Comparison of ENCODE assay signal across 14 cellular contexts in the genomic region with DNA sequence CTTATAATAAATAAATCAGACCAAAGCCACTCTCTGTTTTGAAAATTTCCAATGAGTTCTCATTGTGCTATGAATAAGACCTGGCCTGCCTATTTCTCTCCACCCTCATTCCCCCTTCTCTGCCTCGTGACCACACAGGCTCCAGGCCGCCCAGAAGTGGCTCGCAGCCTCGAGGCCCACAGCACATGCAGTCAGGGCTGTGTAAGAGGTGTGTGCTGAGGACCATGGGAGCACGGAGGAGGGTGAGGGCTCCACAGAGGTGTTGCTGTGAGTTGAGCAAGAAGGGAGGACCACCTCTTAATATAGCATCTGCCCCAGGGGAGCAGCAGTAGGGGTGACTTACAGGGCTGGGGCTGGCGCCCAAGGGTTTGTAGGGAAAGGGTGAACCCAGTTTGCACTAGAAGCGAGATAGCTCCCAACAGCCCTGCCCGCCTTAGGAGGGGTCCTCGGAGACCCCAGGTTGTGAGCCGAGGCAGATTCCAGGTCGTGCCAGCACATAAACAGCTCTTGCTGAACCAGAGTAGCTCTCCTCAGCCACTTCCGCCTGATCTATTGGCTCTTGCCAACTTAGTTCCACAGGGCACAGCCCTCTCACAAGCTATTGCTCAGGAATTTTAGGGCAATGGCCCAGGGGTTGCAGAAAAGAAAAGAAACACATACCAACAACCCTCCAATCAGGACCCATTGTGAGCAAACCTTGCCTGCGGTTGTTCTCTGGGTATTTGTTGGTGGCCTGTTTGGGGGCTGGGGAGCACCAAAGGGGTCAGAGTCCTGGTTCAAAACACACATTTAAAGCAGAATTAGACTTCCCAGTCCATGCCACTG.
DNase-seq lines count a peak whose midpoint lies in the region; ATAC-seq and TF ChIP-seq lines count a peak whose summit lies in the region.
"Had no signal": no experiment of that assay in that cellular context is flagged by ENCODE, and none has a peak within 500 bp of the region (broad histone marks: within the 10 kb centered on the region; RNA-seq: fewer than 3 reads in every experiment).

No MANE protein-coding gene starts in this region.

- peak overlapping the region; percentile 39; the same call in 1 of the 2 replicates for H3K9ac ChIP-seq in iPS-20b (ENCODE audit: low read depth, low read length)

- H3K4me1 ChIP-seq in iPS-20b (ENCODE audit: insufficient read depth, low read length): peaks cover 4% of the 10 kb centered on the region

- ATAC-seq in GM19463 (IDR thresholded peaks at IDR 0.05; ENCODE audit: unreplicated experiment): peak; percentile 12
- ATAC-seq in SK-N-SH treated with all-trans-retinoic acid at 6 μM for 48 hours: peak; percentile 8; the same call in 1 of the 3 replicates
- ATAC-seq in sciatic nerve: peak; percentile 36
- no peak for ATAC-seq in GM18517 (IDR thresholded peaks at IDR 0.05; ENCODE audit: unreplicated experiment)

- no peak overlapping the region for H3K27ac ChIP-seq in iPS-20b (ENCODE audit: low read length)

- intact Hi-C loops in sciatic nerve (cut with DNase I): loop anchor here (5.0 kb wide), 1 partner anchor 914 kb away; no protein-coding TSS in a partner anchor

- no peaks in the 10 kb centered on the region for H3K9me3 ChIP-seq in iPS-20b (ENCODE audit: insufficient read depth, low read depth, low read length)

- H3K36me3 ChIP-seq in iPS-20b (ENCODE audit: insufficient read depth, low read depth, low read length): no peaks in the 10 kb centered on the region

- H3K4me3 ChIP-seq in iPS-20b (ENCODE audit: low read length): no peak overlapping the region; the same call in 1 of the 2 replicates

- no peak for DNase-seq in sciatic nerve (ENCODE audit: low spot score)
- no peak for DNase-seq in DMS79 treated with DMSO at 0.1 percent for 48 hours (lab: John Stamatoyannopoulos, UW)
- DNase-seq in NCI-H446 treated with DMSO at 0.1 percent for 48 hours (lab: John Stamatoyannopoulos, UW): no peak
- DNase-seq in activated T-cell treated with anti-CD3 and anti-CD28 coated beads, Interleukin-2, amount 50 U/mL, for 48 hours: no peak
- DNase-seq: activated naive CD8-positive, alpha-beta T cell treated with anti-CD3 and anti-CD28 coated beads, Interleukin-2, amount 10 ng/mL, durations not matched to agents 7 days and 5 days; GDM1; KG1; occipital lobe; stimulated activated naive CD4-positive, alpha-beta T cell; T1000 had no signal

- no peaks in the 10 kb centered on the region for H3K27me3 ChIP-seq in iPS-20b (ENCODE audit: insufficient read depth, low read length)

TF ChIP-seq in SK-N-SH treated with all-trans-retinoic acid at 6 μM for 48 hours, 23 proteins besides CTCF, POLR2A, EP300 and RAD21:
- TF ChIP-seq ZFP3 (CRISPR knock-in tag; IDR thresholded peaks at IDR 0.05) (no peak), ESRRG (CRISPR knock-in tag; IDR thresholded peaks at IDR 0.05) (no peak), ARNTL (CRISPR knock-in tag; IDR thresholded peaks at IDR 0.05; ENCODE audit: borderline replicate concordance, low read depth) (no peak), TCF4 (CRISPR knock-in tag; IDR thresholded peaks at IDR 0.05; ENCODE audit: borderline replicate concordance) (no peak), ZNF8 (CRISPR knock-in tag; IDR thresholded peaks at IDR 0.05) (no peak), ISL1 (CRISPR knock-in tag; IDR thresholded peaks at IDR 0.05) (no peak), ZC3H10 (CRISPR knock-in tag; IDR thresholded peaks at IDR 0.05) (no peak), OSR1 (CRISPR knock-in tag; IDR thresholded peaks at IDR 0.05) (no peak), BACH2 (CRISPR knock-in tag; IDR thresholded peaks at IDR 0.05; ENCODE audit: borderline replicate concordance) (no peak), RARB (CRISPR knock-in tag; IDR thresholded peaks at IDR 0.05) (no peak), ZNF565 (CRISPR knock-in tag; conservative IDR thresholded peaks at IDR 0.05; ENCODE audit: low read depth) (no peak), SNAI2 (CRISPR knock-in tag; IDR thresholded peaks at IDR 0.05) (no peak), ZFP30 (CRISPR knock-in tag; IDR thresholded peaks at IDR 0.05) (no peak), TOX (CRISPR knock-in tag; IDR thresholded peaks at IDR 0.05; ENCODE audit: borderline replicate concordance) (no peak), ZNF70 (CRISPR knock-in tag; IDR thresholded peaks at IDR 0.05) (no peak)
- TF ChIP-seq, protein P1, sequence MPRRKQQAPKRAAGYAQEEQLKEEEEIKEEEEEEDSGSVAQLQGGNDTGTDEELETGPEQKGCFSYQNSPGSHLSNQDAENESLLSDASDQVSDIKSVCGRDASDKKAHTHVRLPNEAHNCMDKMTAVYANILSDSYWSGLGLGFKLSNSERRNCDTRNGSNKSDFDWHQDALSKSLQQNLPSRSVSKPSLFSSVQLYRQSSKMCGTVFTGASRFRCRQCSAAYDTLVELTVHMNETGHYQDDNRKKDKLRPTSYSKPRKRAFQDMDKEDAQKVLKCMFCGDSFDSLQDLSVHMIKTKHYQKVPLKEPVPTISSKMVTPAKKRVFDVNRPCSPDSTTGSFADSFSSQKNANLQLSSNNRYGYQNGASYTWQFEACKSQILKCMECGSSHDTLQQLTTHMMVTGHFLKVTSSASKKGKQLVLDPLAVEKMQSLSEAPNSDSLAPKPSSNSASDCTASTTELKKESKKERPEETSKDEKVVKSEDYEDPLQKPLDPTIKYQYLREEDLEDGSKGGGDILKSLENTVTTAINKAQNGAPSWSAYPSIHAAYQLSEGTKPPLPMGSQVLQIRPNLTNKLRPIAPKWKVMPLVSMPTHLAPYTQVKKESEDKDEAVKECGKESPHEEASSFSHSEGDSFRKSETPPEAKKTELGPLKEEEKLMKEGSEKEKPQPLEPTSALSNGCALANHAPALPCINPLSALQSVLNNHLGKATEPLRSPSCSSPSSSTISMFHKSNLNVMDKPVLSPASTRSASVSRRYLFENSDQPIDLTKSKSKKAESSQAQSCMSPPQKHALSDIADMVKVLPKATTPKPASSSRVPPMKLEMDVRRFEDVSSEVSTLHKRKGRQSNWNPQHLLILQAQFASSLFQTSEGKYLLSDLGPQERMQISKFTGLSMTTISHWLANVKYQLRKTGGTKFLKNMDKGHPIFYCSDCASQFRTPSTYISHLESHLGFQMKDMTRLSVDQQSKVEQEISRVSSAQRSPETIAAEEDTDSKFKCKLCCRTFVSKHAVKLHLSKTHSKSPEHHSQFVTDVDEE (CRISPR knock-in tag; IDR thresholded peaks at IDR 0.05): no peak
- TF ChIP-seq, protein P2, sequence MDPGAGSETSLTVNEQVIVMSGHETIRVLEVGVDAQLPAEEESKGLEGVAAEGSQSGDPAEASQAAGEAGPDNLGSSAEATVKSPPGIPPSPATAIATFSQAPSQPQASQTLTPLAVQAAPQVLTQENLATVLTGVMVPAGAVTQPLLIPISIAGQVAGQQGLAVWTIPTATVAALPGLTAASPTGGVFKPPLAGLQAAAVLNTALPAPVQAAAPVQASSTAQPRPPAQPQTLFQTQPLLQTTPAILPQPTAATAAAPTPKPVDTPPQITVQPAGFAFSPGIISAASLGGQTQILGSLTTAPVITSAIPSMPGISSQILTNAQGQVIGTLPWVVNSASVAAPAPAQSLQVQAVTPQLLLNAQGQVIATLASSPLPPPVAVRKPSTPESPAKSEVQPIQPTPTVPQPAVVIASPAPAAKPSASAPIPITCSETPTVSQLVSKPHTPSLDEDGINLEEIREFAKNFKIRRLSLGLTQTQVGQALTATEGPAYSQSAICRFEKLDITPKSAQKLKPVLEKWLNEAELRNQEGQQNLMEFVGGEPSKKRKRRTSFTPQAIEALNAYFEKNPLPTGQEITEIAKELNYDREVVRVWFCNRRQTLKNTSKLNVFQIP (CRISPR knock-in tag; IDR thresholded peaks at IDR 0.05; ENCODE audit: borderline replicate concordance, low read depth): no peak
- TF ChIP-seq, protein P3, sequence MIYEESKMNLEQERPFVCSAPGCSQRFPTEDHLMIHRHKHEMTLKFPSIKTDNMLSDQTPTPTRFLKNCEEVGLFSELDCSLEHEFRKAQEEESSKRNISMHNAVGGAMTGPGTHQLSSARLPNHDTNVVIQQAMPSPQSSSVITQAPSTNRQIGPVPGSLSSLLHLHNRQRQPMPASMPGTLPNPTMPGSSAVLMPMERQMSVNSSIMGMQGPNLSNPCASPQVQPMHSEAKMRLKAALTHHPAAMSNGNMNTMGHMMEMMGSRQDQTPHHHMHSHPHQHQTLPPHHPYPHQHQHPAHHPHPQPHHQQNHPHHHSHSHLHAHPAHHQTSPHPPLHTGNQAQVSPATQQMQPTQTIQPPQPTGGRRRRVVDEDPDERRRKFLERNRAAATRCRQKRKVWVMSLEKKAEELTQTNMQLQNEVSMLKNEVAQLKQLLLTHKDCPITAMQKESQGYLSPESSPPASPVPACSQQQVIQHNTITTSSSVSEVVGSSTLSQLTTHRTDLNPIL (CRISPR knock-in tag; IDR thresholded peaks at IDR 0.05; ENCODE audit: low read depth): no peak
- TF ChIP-seq, protein P4, sequence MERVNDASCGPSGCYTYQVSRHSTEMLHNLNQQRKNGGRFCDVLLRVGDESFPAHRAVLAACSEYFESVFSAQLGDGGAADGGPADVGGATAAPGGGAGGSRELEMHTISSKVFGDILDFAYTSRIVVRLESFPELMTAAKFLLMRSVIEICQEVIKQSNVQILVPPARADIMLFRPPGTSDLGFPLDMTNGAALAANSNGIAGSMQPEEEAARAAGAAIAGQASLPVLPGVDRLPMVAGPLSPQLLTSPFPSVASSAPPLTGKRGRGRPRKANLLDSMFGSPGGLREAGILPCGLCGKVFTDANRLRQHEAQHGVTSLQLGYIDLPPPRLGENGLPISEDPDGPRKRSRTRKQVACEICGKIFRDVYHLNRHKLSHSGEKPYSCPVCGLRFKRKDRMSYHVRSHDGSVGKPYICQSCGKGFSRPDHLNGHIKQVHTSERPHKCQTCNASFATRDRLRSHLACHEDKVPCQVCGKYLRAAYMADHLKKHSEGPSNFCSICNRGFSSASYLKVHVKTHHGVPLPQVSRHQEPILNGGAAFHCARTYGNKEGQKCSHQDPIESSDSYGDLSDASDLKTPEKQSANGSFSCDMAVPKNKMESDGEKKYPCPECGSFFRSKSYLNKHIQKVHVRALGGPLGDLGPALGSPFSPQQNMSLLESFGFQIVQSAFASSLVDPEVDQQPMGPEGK (CRISPR knock-in tag; IDR thresholded peaks at IDR 0.05; ENCODE audit: borderline replicate concordance): no peak
